In the genomic region with DNA sequence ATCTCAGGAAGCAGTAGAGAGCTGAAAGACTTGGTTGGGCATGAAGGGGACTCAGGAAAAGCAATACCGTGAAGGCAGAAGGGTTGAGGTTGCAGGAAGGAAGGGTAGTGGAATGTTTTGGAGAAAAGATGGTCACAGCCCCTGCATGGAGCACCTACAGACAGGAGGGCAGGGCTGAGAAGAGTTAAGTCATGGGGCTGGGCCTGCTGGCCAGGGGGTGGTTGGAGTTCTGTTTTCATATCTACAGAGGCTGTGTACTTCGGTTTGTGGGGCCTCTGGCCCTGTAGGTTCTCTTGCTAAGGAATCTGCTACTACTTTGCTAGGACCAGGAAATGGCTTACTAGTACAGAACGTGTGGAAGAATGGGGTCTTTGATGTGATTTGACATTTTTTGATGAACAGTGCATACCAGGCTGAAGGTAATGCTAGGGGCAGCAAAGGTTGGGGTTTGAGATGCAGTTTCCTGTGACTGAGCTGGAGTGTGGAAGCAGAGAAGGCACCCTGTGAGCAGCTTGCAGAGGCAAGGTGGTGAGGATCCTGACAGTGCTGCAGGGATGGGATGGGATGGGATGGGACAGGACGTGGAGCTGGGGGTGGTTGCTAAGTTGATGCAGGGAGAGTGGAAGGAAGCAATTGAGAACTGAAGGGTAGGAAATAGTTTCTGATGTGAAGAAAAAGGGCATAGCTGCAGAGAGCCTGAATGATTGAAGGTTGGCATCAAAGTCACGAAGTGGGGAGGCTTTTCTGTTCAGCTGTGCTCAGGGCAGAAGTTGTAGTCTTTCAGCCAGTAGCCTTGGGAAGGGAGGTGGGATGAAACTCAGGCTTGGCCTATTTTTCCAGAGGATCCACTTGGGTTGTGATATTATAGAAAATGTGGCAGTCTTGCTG, we compare ENCODE assay signal across 14 cellular contexts. TPM values are rescaled to one million over a fixed set of nuclear protein-coding genes. Genes with fewer than 3 reads are reported as not detected.
A peak's percentile ranks its signal among the peaks of the same experiment; 100 is the strongest.
DNase-seq lines count a peak whose midpoint lies in the region; ATAC-seq and TF ChIP-seq lines count a peak whose summit lies in the region.
"Had no signal": no experiment of that assay in that cellular context is flagged by ENCODE, and none has a peak within 500 bp of the region (broad histone marks: within the 10 kb centered on the region; RNA-seq: fewer than 3 reads in every experiment).

No MANE protein-coding gene starts in this region.

- no peak for ATAC-seq in CD8-positive, alpha-beta T cell
- ATAC-seq in activated CD8-positive, alpha-beta T cell treated with anti-CD3 and anti-CD28 coated beads for 36 hours = no peak
- ATAC-seq in HG03108 (IDR thresholded peaks at IDR 0.05; ENCODE audit: unreplicated experiment) (no peak), HG03196 (IDR thresholded peaks at IDR 0.05; ENCODE audit: unreplicated experiment) (no peak)
- ATAC-seq: right cardiac atrium had no signal

- H3K4me3 Mint-ChIP-seq in CD8-positive, alpha-beta T cell = no peak overlapping the region
- H3K4me3 Mint-ChIP-seq in activated CD8-positive, alpha-beta T cell treated with anti-CD3 and anti-CD28 coated beads for 36 hours = peak overlapping the region; percentile 0
- H3K4me3 Mint-ChIP-seq in mesothelial cell of epicardium = no peak overlapping the region
- H3K4me3 Mint-ChIP-seq: memory B cell had no signal

- H3K36me3 Mint-ChIP-seq in CD8-positive, alpha-beta T cell = peaks cover 81% of the 10 kb centered on the region
- H3K36me3 Mint-ChIP-seq in activated CD8-positive, alpha-beta T cell treated with anti-CD3 and anti-CD28 coated beads for 36 hours (ENCODE audit: low read depth) = peaks cover 62% of the 10 kb centered on the region
- peaks cover 26% of the 10 kb centered on the region for H3K36me3 Mint-ChIP-seq in mesothelial cell of epicardium

- H3K27me3 ChIP-seq in CD8-positive, alpha-beta T cell (ENCODE audit: insufficient read depth, low read length) = no peaks in the 10 kb centered on the region
- H3K27me3 ChIP-seq: vagina had no signal

- intact Hi-C loops in CD8-positive, alpha-beta T cell (cut with DNase I, micrococcal nuclease) = no loop called here
- intact Hi-C loops in activated CD8-positive, alpha-beta T cell treated with anti-CD3 and anti-CD28 coated beads for 36 hours (cut with micrococcal nuclease) = loop anchor here (10.0 kb wide), 1 partner anchor 1153 kb away; no protein-coding TSS in a partner anchor

- CTCF ChIA-PET in CD8-positive, alpha-beta T cell (lab: Charles Lee) = interaction anchor here (1.1 to 3.0 kb wide), 2 partner anchors 12 to 1155 kb away, joined by 3 to 12 read pairs; partner anchors contain the start of gene POLR3A
- CTCF ChIA-PET in activated CD8-positive, alpha-beta T cell treated with anti-CD3 and anti-CD28 coated beads for 36 hours (lab: Charles Lee) = no interaction called here

- peaks cover 47% of the 10 kb centered on the region for H3K36me3 ChIP-seq in CD8-positive, alpha-beta T cell (ENCODE audit: insufficient read depth, low read length)

- no peak for TF ChIP-seq CTCF in CD8-positive, alpha-beta T cell (IDR thresholded peaks at IDR 0.05)
- TF ChIP-seq CTCF in activated CD8-positive, alpha-beta T cell treated with anti-CD3 and anti-CD28 coated beads for 36 hours (IDR thresholded peaks at IDR 0.05) = no peak
- no peak for TF ChIP-seq CTCF in mesothelial cell of epicardium (IDR thresholded peaks at IDR 0.05; ENCODE audit: unreplicated experiment)

- H3K4me3 ChIP-seq in CD8-positive, alpha-beta T cell (ENCODE audit: low read depth, low read length) = no peak overlapping the region
- H3K4me3 ChIP-seq: PC-9, vagina had no signal

- H3K27ac Mint-ChIP-seq in CD8-positive, alpha-beta T cell = peak overlapping the region; percentile 56
- H3K27ac Mint-ChIP-seq in activated CD8-positive, alpha-beta T cell treated with anti-CD3 and anti-CD28 coated beads for 36 hours = peak overlapping the region; percentile 84
- peak overlapping the region; percentile 57 for H3K27ac Mint-ChIP-seq in mesothelial cell of epicardium

- H3K27ac ChIP-seq in CD8-positive, alpha-beta T cell (ENCODE audit: low read depth, low read length) = no peak overlapping the region
- H3K27ac ChIP-seq: PC-9 had no signal

- peaks cover 54% of the 10 kb centered on the region for H3K4me1 Mint-ChIP-seq in CD8-positive, alpha-beta T cell (ENCODE audit: low read depth)
- peaks cover 70% of the 10 kb centered on the region for H3K4me1 Mint-ChIP-seq in activated CD8-positive, alpha-beta T cell treated with anti-CD3 and anti-CD28 coated beads for 36 hours (ENCODE audit: low read depth)
- H3K4me1 Mint-ChIP-seq in mesothelial cell of epicardium = peaks cover 51% of the 10 kb centered on the region

- H3K27me3 Mint-ChIP-seq in CD8-positive, alpha-beta T cell (ENCODE audit: low read depth) = no peaks in the 10 kb centered on the region
- H3K27me3 Mint-ChIP-seq in activated CD8-positive, alpha-beta T cell treated with anti-CD3 and anti-CD28 coated beads for 36 hours = no peaks in the 10 kb centered on the region
- no peaks in the 10 kb centered on the region for H3K27me3 Mint-ChIP-seq in mesothelial cell of epicardium (ENCODE audit: low read depth)
- H3K27me3 Mint-ChIP-seq: memory B cell had no signal

- POLR2A ChIA-PET in CD8-positive, alpha-beta T cell (lab: Charles Lee) = interaction anchor here (0.6 kb wide), 1 partner anchor 1325 kb away, joined by 3 read pairs; no protein-coding TSS in a partner anchor
- POLR2A ChIA-PET in activated CD8-positive, alpha-beta T cell treated with anti-CD3 and anti-CD28 coated beads for 36 hours (lab: Charles Lee) = interaction anchor here (0.6 to 3.0 kb wide), 6 partner anchors 8 to 209 kb away, joined by 3 to 25 read pairs (median 5); partner anchors contain the start of gene POLR3A

- no peaks in the 10 kb centered on the region for H3K9me3 ChIP-seq in CD8-positive, alpha-beta T cell (ENCODE audit: low read length)
- H3K9me3 ChIP-seq: vagina had no signal

- H3K9me3 Mint-ChIP-seq in CD8-positive, alpha-beta T cell = no peaks in the 10 kb centered on the region
- H3K9me3 Mint-ChIP-seq in activated CD8-positive, alpha-beta T cell treated with anti-CD3 and anti-CD28 coated beads for 36 hours = no peaks in the 10 kb centered on the region
- H3K9me3 Mint-ChIP-seq in mesothelial cell of epicardium = no peaks in the 10 kb centered on the region
- H3K9me3 Mint-ChIP-seq: memory B cell had no signal

- DNase-seq in CD8-positive, alpha-beta T cell = no peak
- DNase-seq in activated CD8-positive, alpha-beta T cell treated with anti-CD3 and anti-CD28 coated beads for 36 hours = no peak
- DNase-seq in mesothelial cell of epicardium (ENCODE audit: low spot score in 2 of 2, unreplicated experiment in 2 of 2) = no peak
- no peak for DNase-seq in HT-29 (ENCODE audit: low spot score)
- DNase-seq: amniotic stem cell, KBM-7, NCI-H2171 treated with DMSO at 0.1 percent for 48 hours, PC-9 had no signal

- H3K4me1 ChIP-seq in CD8-positive, alpha-beta T cell (ENCODE audit: insufficient read depth, low read length) = peaks cover 26% of the 10 kb centered on the region

- TF ChIP-seq POLR2A in GM18951 (IDR thresholded peaks at IDR 0.05; ENCODE audit: extremely low read depth, insufficient read depth, insufficient read length) = peak; percentile 37

- in situ Hi-C loops in GM18951 (cut with MboI; ENCODE audit: low sequenced_read_pairs, unreplicated experiment) = loop anchor here (25.0 kb wide), 1 partner anchor 1146 kb away; no protein-coding TSS in a partner anchor

RNA-seq across cellular contexts. Expression of gene RPS24, which starts 7.8 kb away (rescaled TPM):
- 1,000 to 10,000 TPM; 1,832 to 1,931 TPM for total RNA-seq in CD8-positive, alpha-beta T cell
- 1,000 to 10,000 TPM; 2,061 to 2,067 TPM for total RNA-seq in activated CD8-positive, alpha-beta T cell treated with anti-CD3 and anti-CD28 coated beads for 36 hours
- 1,414 to 1,482 TPM (median 1,481 TPM) in 3 replicates for total RNA-seq in mesothelial cell of epicardium
- 1,405 and 1,622 TPM in 2 replicates for total RNA-seq in HT-29 (2014; rRNA removed; shearing (Covaris generic))

RNA-seq across cellular contexts. Expression of gene POLR3A, which starts 12.1 kb away (rescaled TPM):
- total RNA-seq in CD8-positive, alpha-beta T cell = 1 to 10 TPM; 5.9 to 7.0 TPM
- total RNA-seq in activated CD8-positive, alpha-beta T cell treated with anti-CD3 and anti-CD28 coated beads for 36 hours = 10 to 100 TPM; 16.2 to 17.5 TPM
- 23.7 to 24.5 TPM (median 23.9 TPM) in 3 replicates for total RNA-seq in mesothelial cell of epicardium
- total RNA-seq in HT-29 (2014; rRNA removed; shearing (Covaris generic)) = 9.1 and 10.8 TPM in 2 replicates
